In the genomic region with DNA sequence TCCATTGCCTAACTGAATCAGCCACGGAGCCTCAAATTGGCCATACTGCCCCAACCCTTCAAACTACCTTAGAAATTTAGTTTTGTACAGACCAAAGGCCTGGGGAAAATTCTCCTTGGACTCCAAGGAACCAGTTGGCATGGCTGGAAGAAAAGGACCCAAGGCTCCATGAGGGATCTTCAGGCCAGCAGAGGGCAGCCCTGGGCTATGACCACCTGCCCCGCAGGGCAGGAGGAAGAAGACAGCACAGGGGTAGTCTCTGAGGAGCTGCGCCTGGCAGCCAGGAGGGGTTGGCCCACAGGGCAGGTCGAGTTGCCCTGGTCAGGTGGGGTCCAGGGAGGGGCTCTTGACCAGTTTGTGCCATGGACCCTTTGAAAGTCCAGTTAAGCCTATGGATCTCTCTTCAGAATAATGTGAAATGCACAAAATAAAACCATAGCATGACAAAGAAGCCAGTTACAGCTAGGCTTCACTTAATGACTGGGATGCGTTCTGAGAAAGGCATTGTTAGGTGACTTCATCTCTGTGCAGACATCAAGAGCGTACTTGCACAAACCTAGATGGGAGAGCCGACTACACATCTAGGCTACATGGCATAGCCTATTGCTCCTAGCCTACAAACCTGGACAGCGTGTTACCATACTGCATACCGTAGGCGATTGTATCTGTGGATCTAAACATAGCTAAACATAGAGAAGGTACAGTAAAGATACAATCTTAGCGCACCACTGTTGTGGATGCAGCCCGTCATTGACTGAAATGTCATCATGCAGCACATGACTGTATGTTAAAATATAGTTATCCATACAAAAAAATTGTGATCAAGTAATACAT, we compare ENCODE assay signal across 8 cellular contexts.
DNase-seq lines count a peak whose midpoint lies in the region; ATAC-seq and TF ChIP-seq lines count a peak whose summit lies in the region.

No MANE protein-coding gene starts in this region.

- DNase-seq in AG08396 (ENCODE audit: low spot score), result peak; percentile 85
- DNase-seq in GM13976 (ENCODE audit: low spot score), result peak; percentile 79
- peak; percentile 42 for DNase-seq in NCI-H82 treated with DMSO at 0.1 percent for 48 hours (lab: John Stamatoyannopoulos, UW; ENCODE audit: unreplicated experiment)
- DNase-seq in activated T-cell treated with anti-CD3 and anti-CD28 coated beads, Interleukin-2, amount 50 U/mL, for 1 hour, result peak; percentile 45
- peak; percentile 37 for DNase-seq in germinal center (ENCODE audit: low spot score)
- peak in 6 of 10 donors; percentile 51 to 92 (median 58) for DNase-seq in posterior cingulate gyrus
- no peak for DNase-seq in foreskin melanocyte

- no peak for ATAC-seq in GM21390 (IDR thresholded peaks at IDR 0.05; ENCODE audit: unreplicated experiment)

- TF ChIP-seq CTCF in GM13976 (IDR thresholded peaks at IDR 0.05; ENCODE audit: borderline replicate concordance, control extremely low read depth, extremely low read depth, insufficient read depth, missing control alignments), result peak; percentile 52

- in situ Hi-C loops in GM13976 (cut with MboI; ENCODE audit: low sequenced_read_pairs, unreplicated experiment), result no loop called here

- intact Hi-C loops in posterior cingulate gyrus (cut with DNase I), result no loop called here
